In the genomic region with DNA sequence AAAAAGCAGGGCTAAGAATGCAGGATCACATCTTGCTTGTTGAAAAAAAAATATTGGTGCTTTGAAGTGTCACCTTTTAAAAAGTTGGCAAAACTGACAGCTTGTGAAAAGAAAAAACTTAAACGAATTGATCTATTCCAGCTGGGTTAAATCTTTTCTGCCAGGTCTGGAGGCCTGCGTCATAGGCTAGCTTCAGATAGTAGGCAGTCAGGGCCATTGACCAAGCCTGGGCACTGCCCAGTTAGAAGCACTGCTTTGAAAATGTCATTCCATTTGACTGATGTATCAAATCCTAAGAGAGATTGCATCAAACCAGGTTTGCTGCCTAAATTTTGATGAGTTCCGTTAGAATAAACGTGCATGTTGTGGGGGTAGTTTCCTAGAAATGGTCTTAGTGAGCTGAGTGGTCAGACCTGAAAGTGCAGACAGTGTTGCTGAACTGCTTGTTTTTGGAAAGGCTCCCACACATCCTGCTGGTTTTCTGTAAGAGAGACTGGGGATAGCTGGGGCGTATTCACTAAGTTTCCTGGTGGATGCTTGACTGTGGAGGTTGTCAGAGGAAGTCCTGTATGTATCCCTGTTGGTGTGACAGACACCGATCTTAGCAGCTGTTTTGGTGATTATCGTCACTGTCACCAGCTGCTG, we compare ENCODE assay signal across 19 cellular contexts. TPM values are rescaled to one million over a fixed set of nuclear protein-coding genes. Genes with fewer than 3 reads are reported as not detected.
DNase-seq lines count a peak whose midpoint lies in the region; ATAC-seq and TF ChIP-seq lines count a peak whose summit lies in the region.
"Had no signal": no experiment of that assay in that cellular context is flagged by ENCODE, and none has a peak within 500 bp of the region (broad histone marks: within the 10 kb centered on the region; RNA-seq: fewer than 3 reads in every experiment).

No MANE protein-coding gene starts in this region.

- H3K9me3 Mint-ChIP-seq in activated naive CD8-positive, alpha-beta T cell treated with anti-CD3 and anti-CD28 coated beads, Interleukin-2, amount 50 U/mL, for 24 hours = no peaks in the 10 kb centered on the region
- H3K9me3 Mint-ChIP-seq: CD14-positive monocyte; dendritic cell treated with granulocyte-macrophage colony-stimulating factor and Interleukin-4, amounts not matched to agents 40 ng/mL and 50 ng/mL, for 4 days had no signal

- no peaks in the 10 kb centered on the region for H3K27me3 Mint-ChIP-seq in activated naive CD8-positive, alpha-beta T cell treated with anti-CD3 and anti-CD28 coated beads, Interleukin-2, amount 50 U/mL, for 24 hours
- H3K27me3 Mint-ChIP-seq: dendritic cell treated with granulocyte-macrophage colony-stimulating factor and Interleukin-4, amounts not matched to agents 40 ng/mL and 50 ng/mL, for 4 days had no signal

- H3K4me1 Mint-ChIP-seq in activated naive CD8-positive, alpha-beta T cell treated with anti-CD3 and anti-CD28 coated beads, Interleukin-2, amount 50 U/mL, for 24 hours = no peaks in the 10 kb centered on the region

- BruUV-seq in A673 (replicated peaks; lab: Mats Ljungman, UMichigan) = no TSS peak

- no peak for TF ChIP-seq POLR2A in right lobe of liver (IDR thresholded peaks at IDR 0.05)

- TF ChIP-seq CTCF in A673 (conservative IDR thresholded peaks at IDR 0.05; ENCODE audit: low read depth, low read length) (no peak), right lobe of liver (IDR thresholded peaks at IDR 0.05) (no peak), omental fat pad (IDR thresholded peaks at IDR 0.05) (no peak)

- no peak for ATAC-seq in activated naive CD8-positive, alpha-beta T cell treated with anti-CD3 and anti-CD28 coated beads, Interleukin-2, amount 50 U/mL, for 24 hours
- ATAC-seq in right lobe of liver (peak; percentile 17 to 44 (median 30)), aorta (ENCODE audit: low FRiP score) (no peak), omental fat pad (ENCODE audit: low FRiP score) (no peak)
- ATAC-seq: HCT116 had no signal

- H3K27ac Mint-ChIP-seq in activated naive CD8-positive, alpha-beta T cell treated with anti-CD3 and anti-CD28 coated beads, Interleukin-2, amount 50 U/mL, for 24 hours = peak overlapping the region; percentile 84
- H3K27ac Mint-ChIP-seq: dendritic cell treated with granulocyte-macrophage colony-stimulating factor and Interleukin-4, amounts not matched to agents 40 ng/mL and 50 ng/mL, for 4 days had no signal

- H3K9me3 ChIP-seq in A673 (ENCODE audit: low read depth, low read length, poor library complexity, severe bottlenecking) = no peaks in the 10 kb centered on the region
- H3K9me3 ChIP-seq in right lobe of liver = no peaks in the 10 kb centered on the region
- no peaks in the 10 kb centered on the region for H3K9me3 ChIP-seq in aorta (ENCODE audit: control insufficient read depth, low read length)

- H3K4me3 Mint-ChIP-seq in activated naive CD8-positive, alpha-beta T cell treated with anti-CD3 and anti-CD28 coated beads, Interleukin-2, amount 50 U/mL, for 24 hours = no peak overlapping the region
- H3K4me3 Mint-ChIP-seq: CD14-positive monocyte; dendritic cell treated with granulocyte-macrophage colony-stimulating factor and Interleukin-4, amounts not matched to agents 40 ng/mL and 50 ng/mL, for 4 days had no signal

- H3K4me3 ChIP-seq in A673 (ENCODE audit: low read depth, low read length, poor library complexity, severe bottlenecking) = no peak overlapping the region
- no peak overlapping the region for H3K4me3 ChIP-seq in right lobe of liver
- H3K4me3 ChIP-seq in aorta (ENCODE audit: low read length in 2 of 2) = no peak overlapping the region

- DNase-seq in A673 (ENCODE audit: low spot score) (peak; percentile 6), D341Med (ENCODE audit: low spot score) (peak; percentile 34), right lobe of liver (no peak), epidermal melanocyte (ENCODE audit: insufficient read length, low spot score) (no peak), HuH-7 (ENCODE audit: low spot score) (no peak), aorta (no peak), omental fat pad (ENCODE audit: low spot score) (no peak)
- DNase-seq in activated naive CD8-positive, alpha-beta T cell treated with anti-CD3 and anti-CD28 coated beads, Interleukin-2, amount 50 U/mL, for 24 hours = no peak
- DNase-seq: NCI-H1930; NCI-H69; retina; stimulated activated CD4-positive, alpha-beta T cell treated with anti-CD3 and anti-CD28 coated beads, Interleukin-2, amount 100 ng/mL, for 48 hours; stimulated activated naive CD4-positive, alpha-beta T cell treated with Interleukin-2 at 50 U/mL for 16 hours; T-helper 9 cell had no signal

- H3K27ac ChIP-seq in A673 (ENCODE audit: low read depth, low read length, poor library complexity, severe bottlenecking) = peak overlapping the region; percentile 66
- H3K27ac ChIP-seq in right lobe of liver = no peak overlapping the region
- H3K27ac ChIP-seq in aorta (ENCODE audit: low read depth in 1 of 2, low read length in 2 of 2) = no peak overlapping the region
- H3K27ac ChIP-seq: HL-60, RWPE1 had no signal

- H3K36me3 ChIP-seq in A673 (ENCODE audit: insufficient read depth, low read length, poor library complexity, severe bottlenecking) = peaks cover 75% of the 10 kb centered on the region
- H3K36me3 ChIP-seq in right lobe of liver = peaks cover 0 to 97% (median 47%) of the 10 kb centered on the region in 4 donors
- peaks cover 11 to 13% of the 10 kb centered on the region in 2 donors for H3K36me3 ChIP-seq in aorta (ENCODE audit: control insufficient read depth in 1 of 2, insufficient read depth in 2 of 2, low read length in 1 of 2)

- H3K36me3 Mint-ChIP-seq in activated naive CD8-positive, alpha-beta T cell treated with anti-CD3 and anti-CD28 coated beads, Interleukin-2, amount 50 U/mL, for 24 hours (ENCODE audit: low read depth) = peaks cover 73% of the 10 kb centered on the region

- H3K27me3 ChIP-seq in A673 (replicated peaks; ENCODE audit: insufficient read depth, low read depth, low read length, poor library complexity) (no peaks in the 10 kb centered on the region), right lobe of liver (no peaks in the 10 kb centered on the region), aorta (ENCODE audit: control insufficient read depth in 1 of 2, insufficient read depth in 2 of 2, low read length in 1 of 2) (no peaks in the 10 kb centered on the region)

- POLR2A ChIA-PET in A673 (lab: Charles Lee; ENCODE audit: low non-redundant PET) = interaction anchor here (0.7 kb wide), 1 partner anchor 440 kb away, joined by 7 read pairs; no protein-coding TSS in a partner anchor

- CTCF ChIA-PET in A673 (lab: Charles Lee) = no interaction called here

- intact Hi-C loops in A673 (cut with micrococcal nuclease; ENCODE audit: unreplicated experiment) = no loop called here
- intact Hi-C loops in right lobe of liver (cut with DNase I) = no loop called here
- intact Hi-C loops in aorta (cut with DNase I) = no loop called here

- H3K4me1 ChIP-seq in A673 (ENCODE audit: insufficient read depth, low read length, poor library complexity, severe bottlenecking) = peaks cover 11% of the 10 kb centered on the region
- no peaks in the 10 kb centered on the region for H3K4me1 ChIP-seq in right lobe of liver
- H3K4me1 ChIP-seq in aorta (ENCODE audit: control insufficient read depth in 1 of 2, insufficient read depth in 2 of 2, low read length in 2 of 2) = no peaks in the 10 kb centered on the region

- 37% methylated on average over 6 of the region's 7 CpGs for WGBS in right lobe of liver (ENCODE audit: insufficient coverage, low coverage, low lambda C conversion rate, missing lambda C conversion rate)
- 61 to 66% methylated on average over 7 of the region's 7 CpGs for WGBS in aorta, 2 donors

RNA-seq across cellular contexts. Expression of gene NUP88, which starts 38.8 kb away (rescaled TPM):
- total RNA-seq in A673 (2021) = 122 and 132 TPM in 2 replicates
- 10 to 100 TPM; 27.7 to 76.1 (median 52.3) TPM for total RNA-seq in right lobe of liver
- total RNA-seq in aorta = 10 to 100 TPM; 43.2 to 56.5 TPM
- polyA plus RNA-seq in aorta = 10 to 100 TPM; 28.2 to 50.7 TPM
- total RNA-seq in omental fat pad = 10 to 100 TPM; 61.6 to 92.3 (median 70.6) TPM

RNA-seq across cellular contexts. Expression of gene RPAIN, which starts 39.4 kb away (rescaled TPM):
- total RNA-seq in A673 (2021) = 120 and 123 TPM in 2 replicates
- 10 to 100 TPM; 11.5 to 21.4 (median 14.8) TPM for total RNA-seq in right lobe of liver
- total RNA-seq in aorta = 10 to 100 TPM; 29.2 to 32.5 TPM
- polyA plus RNA-seq in aorta = 10 to 100 TPM; 44.1 to 59.6 TPM
- total RNA-seq in omental fat pad = 10 to 100 TPM; 27.9 to 44.8 (median 30.7) TPM

RNA-seq across cellular contexts. Expression of gene C1QBP, which starts 58.3 kb away (rescaled TPM):
- total RNA-seq in A673 (2021) = 457 and 458 TPM in 2 replicates
- 100 to 1,000 TPM in 2 of 6 experiments, 10 to 100 TPM in 4; 60.2 to 163 (median 67.6) TPM for total RNA-seq in right lobe of liver
- total RNA-seq in aorta = 10 to 100 TPM; 51.8 to 60.1 TPM
- 100 to 1,000 TPM in 1 of 2 donors, 10 to 100 TPM in 1; 58.5 to 111 TPM for polyA plus RNA-seq in aorta
- total RNA-seq in omental fat pad = 100 to 1,000 TPM in 2 of 4 donors, 10 to 100 TPM in 2; 89.8 to 149 (median 102) TPM

Comparison
In these comparisons a context has a peak if more than half of its experiments do, and no peak if none do; other contexts are left out.
1. DNase-seq: peak in A673 (single experiment) and D341Med (single experiment); none in activated naive CD8-positive, alpha-beta T cell treated with anti-CD3 and anti-CD28 coated beads, Interleukin-2, amount 50 U/mL, for 24 hours (single experiment), right lobe of liver (0 of 3), epidermal melanocyte (single experiment), HuH-7 (single experiment), aorta (0 of 2) and omental fat pad (single experiment).
2. ATAC-seq: peak in right lobe of liver (4 of 4); none in activated naive CD8-positive, alpha-beta T cell treated with anti-CD3 and anti-CD28 coated beads, Interleukin-2, amount 50 U/mL, for 24 hours (single experiment), aorta (single experiment) and omental fat pad (single experiment).